ENCODE assay signal across 1 cellular context in genomic region chr11:76235233-76236091, GRCh38.
A peak's percentile ranks its signal among the peaks of the same experiment; 100 is the strongest.
TF ChIP-seq lines count a peak whose summit lies in the region.

No MANE protein-coding gene starts in this region.

TF ChIP-seq in HEK293, 187 proteins besides CTCF, POLR2A, EP300 and RAD21 (continued from another document):
- no peak for TF ChIP-seq PRDM2 (tag by site-specific recombination; IDR thresholded peaks at IDR 0.05; ENCODE audit: borderline replicate concordance)
- no peak for TF ChIP-seq ZNF274 (IDR thresholded peaks at IDR 0.05; ENCODE audit: low read length)
- TF ChIP-seq ZNF274 (tag by site-specific recombination; IDR thresholded peaks at IDR 0.05; ENCODE audit: borderline replicate concordance) = no peak
- no peak for TF ChIP-seq ZNF48 (tag by site-specific recombination; IDR thresholded peaks at IDR 0.05)
- TF ChIP-seq ZNF157 (tag by site-specific recombination; IDR thresholded peaks at IDR 0.05) = no peak
- TF ChIP-seq ZNF362 (tag by site-specific recombination; IDR thresholded peaks at IDR 0.05) = peak; percentile 71; the same call in 1 of the 2 replicates
- TF ChIP-seq SCRT1 (tag by site-specific recombination; IDR thresholded peaks at IDR 0.05; ENCODE audit: borderline replicate concordance) = no peak
- TF ChIP-seq ZNF214 (tag by site-specific recombination; IDR thresholded peaks at IDR 0.05; ENCODE audit: borderline replicate concordance) = 0 out of 2 replicates have a peak, but pooled peaks have one; percentile 24
- no peak for TF ChIP-seq ZNF548 (tag by site-specific recombination; IDR thresholded peaks at IDR 0.05)
- no peak for TF ChIP-seq ZSCAN5A (tag by site-specific recombination; IDR thresholded peaks at IDR 0.05)
- TF ChIP-seq MYNN (tag by site-specific recombination; IDR thresholded peaks at IDR 0.05; ENCODE audit: borderline replicate concordance) = no peak
- no peak for TF ChIP-seq ZNF621 (tag by site-specific recombination; IDR thresholded peaks at IDR 0.05)
- TF ChIP-seq ZNF37A (tag by site-specific recombination; IDR thresholded peaks at IDR 0.05) = no peak
- no peak for TF ChIP-seq ZNF768 (tag by site-specific recombination; IDR thresholded peaks at IDR 0.05)
- TF ChIP-seq ZNF221 (tag by site-specific recombination; IDR thresholded peaks at IDR 0.05; ENCODE audit: borderline replicate concordance) = no peak
- TF ChIP-seq ZNF202 (tag by site-specific recombination; IDR thresholded peaks at IDR 0.05; ENCODE audit: borderline replicate concordance) = no peak
- TF ChIP-seq ZSCAN30 (tag by site-specific recombination; IDR thresholded peaks at IDR 0.05) = peak; percentile 74
- peak; percentile 66 for TF ChIP-seq YY1 (tag by site-specific recombination; IDR thresholded peaks at IDR 0.05)
- peak; percentile 50 for TF ChIP-seq ZBTB8A (tag by site-specific recombination; IDR thresholded peaks at IDR 0.05)
- no peak for TF ChIP-seq ZNF132 (tag by site-specific recombination; IDR thresholded peaks at IDR 0.05; ENCODE audit: borderline replicate concordance)
- no peak for TF ChIP-seq ZNF121 (tag by site-specific recombination; IDR thresholded peaks at IDR 0.05)
- peak; percentile 93 for TF ChIP-seq IKZF3 (tag by site-specific recombination; IDR thresholded peaks at IDR 0.05)
- peak; percentile 83 for TF ChIP-seq KLF10 (tag by site-specific recombination; IDR thresholded peaks at IDR 0.05)
- no peak for TF ChIP-seq ZNF518A (tag by site-specific recombination; conservative IDR thresholded peaks at IDR 0.05; ENCODE audit: low read depth)
- no peak for TF ChIP-seq ZSCAN18 (tag by site-specific recombination; IDR thresholded peaks at IDR 0.05)
- TF ChIP-seq ZNF580 (tag by site-specific recombination; IDR thresholded peaks at IDR 0.05) = 0 out of 2 replicates have a peak, but pooled peaks have one; percentile 22
- TF ChIP-seq ZNF302 (tag by site-specific recombination; IDR thresholded peaks at IDR 0.05; ENCODE audit: low read depth) = no peak
- TF ChIP-seq BCL11B (tag by site-specific recombination; IDR thresholded peaks at IDR 0.05; ENCODE audit: low read depth) = no peak
- no peak for TF ChIP-seq GLI4 (tag by site-specific recombination; IDR thresholded peaks at IDR 0.05)
- 0 out of 2 replicates have a peak, but pooled peaks have one; percentile 14 for TF ChIP-seq ZSCAN4 (tag by site-specific recombination; IDR thresholded peaks at IDR 0.05)
